10 cellular contexts compared by ENCODE assay signal in the genomic region with DNA sequence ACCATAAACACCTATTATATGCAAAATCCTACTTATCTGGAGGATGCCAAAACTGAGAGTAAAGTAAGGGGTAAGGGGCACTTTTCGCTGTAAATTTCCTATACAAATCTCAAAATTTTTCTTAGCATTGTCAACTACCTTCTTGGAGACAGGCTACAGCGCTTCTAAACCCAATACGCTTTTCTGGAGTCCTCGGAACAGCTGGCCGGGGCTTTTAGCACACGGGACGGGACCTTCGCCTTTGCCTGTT. TPM values are rescaled to one million over a fixed set of nuclear protein-coding genes. Genes with fewer than 3 reads are reported as not detected.
DNase-seq lines count a peak whose midpoint lies in the region; ATAC-seq and TF ChIP-seq lines count a peak whose summit lies in the region.
"Had no signal": no experiment of that assay in that cellular context is flagged by ENCODE, and none has a peak within 500 bp of the region (broad histone marks: within the 10 kb centered on the region; RNA-seq: fewer than 3 reads in every experiment).

No MANE protein-coding gene starts in this region.

- H3K36me3 ChIP-seq in endodermal cell (ENCODE audit: control insufficient read depth, insufficient read depth, low read length) (no peaks in the 10 kb centered on the region), muscle layer of colon (ENCODE audit: insufficient read depth, low read length) (no peaks in the 10 kb centered on the region), upper lobe of right lung (no peaks in the 10 kb centered on the region)

- H3K27me3 ChIP-seq in endodermal cell (ENCODE audit: control insufficient read depth, insufficient read depth, low read length, poor library complexity, severe bottlenecking) (peaks cover 92% of the 10 kb centered on the region), muscle layer of colon (ENCODE audit: control insufficient read depth in 1 of 2, insufficient read depth in 2 of 2, low read length in 2 of 2) (peaks cover 51 to 56% of the 10 kb centered on the region in 2 donors), upper lobe of right lung (peaks cover 98% of the 10 kb centered on the region)

- ATAC-seq in upper lobe of right lung (no peak), HG02840 (IDR thresholded peaks at IDR 0.05; ENCODE audit: low FRiP score, unreplicated experiment) (no peak), GM19324 (IDR thresholded peaks at IDR 0.05; ENCODE audit: low FRiP score, unreplicated experiment) (no peak)
- ATAC-seq: activated T-helper 17 cell treated with anti-CD3 and anti-CD28 coated beads, Interleukin-2, amount 50 U/mL, for 72 hours had no signal

- H3K9me3 ChIP-seq in endodermal cell (ENCODE audit: control insufficient read depth, low read length) (no peaks in the 10 kb centered on the region), muscle layer of colon (ENCODE audit: low read length) (no peaks in the 10 kb centered on the region), upper lobe of right lung (no peaks in the 10 kb centered on the region)

- H3K9me3 Mint-ChIP-seq in IgD-negative memory B cell = peaks cover 0 to 10% (median 6%) of the 10 kb centered on the region in 3 donors
- no peaks in the 10 kb centered on the region for H3K9me3 Mint-ChIP-seq in endodermal cell

- DNase-seq in endodermal cell (no peak), upper lobe of right lung (no peak)
- no peak for DNase-seq in stimulated activated naive CD4-positive, alpha-beta T cell (lab: John Stamatoyannopoulos, UW)

- H3K4me1 ChIP-seq in endodermal cell (ENCODE audit: control insufficient read depth, insufficient read depth, low read length) (no peaks in the 10 kb centered on the region), muscle layer of colon (ENCODE audit: insufficient read depth, low read length) (peaks cover 18% of the 10 kb centered on the region), upper lobe of right lung (peaks cover 4% of the 10 kb centered on the region)

- H3K9ac ChIP-seq in endodermal cell (ENCODE audit: extremely low read depth, low read length, poor library complexity, severe bottlenecking) = no peak overlapping the region
- no peak overlapping the region for H3K9ac ChIP-seq in muscle layer of colon (ENCODE audit: low read length)

- TF ChIP-seq CTCF in endodermal cell (conservative IDR thresholded peaks at IDR 0.05) = no peak
- no peak for TF ChIP-seq CTCF in upper lobe of right lung (IDR thresholded peaks at IDR 0.05)

- H3K36me3 Mint-ChIP-seq in IgD-negative memory B cell (no peaks in the 10 kb centered on the region), endodermal cell (ENCODE audit: low read depth) (no peaks in the 10 kb centered on the region)

- intact Hi-C loops in upper lobe of right lung (cut with DNase I) = no loop called here

- no peak overlapping the region for H3K27ac ChIP-seq in endodermal cell (ENCODE audit: low read depth, low read length)
- H3K27ac ChIP-seq in muscle layer of colon (ENCODE audit: low read depth, low read length) = no peak overlapping the region
- H3K27ac ChIP-seq in upper lobe of right lung = no peak overlapping the region

- peak overlapping the region; percentile 80 for H3K4me3 ChIP-seq in endodermal cell (ENCODE audit: low read length)
- H3K4me3 ChIP-seq in muscle layer of colon (ENCODE audit: low read depth in 1 of 2, low read length in 2 of 2) = peak overlapping the region; percentile 45 to 74
- H3K4me3 ChIP-seq in upper lobe of right lung = peak overlapping the region; percentile 37
- H3K4me3 ChIP-seq: lung had no signal

- 0 to 1% methylated on average over 1 to 8 of the region's 8 CpGs for WGBS in endodermal cell (ENCODE audit: insufficient coverage in 1 of 2, insufficient read length in 1 of 2), 2 experiments

- H3K27ac Mint-ChIP-seq in IgD-negative memory B cell = peak overlapping the region in 2 of 3 donors; percentile 42 to 54
- H3K27ac Mint-ChIP-seq in endodermal cell = no peak overlapping the region
- H3K27ac Mint-ChIP-seq: activated T-helper 17 cell treated with anti-CD3 and anti-CD28 coated beads, Interleukin-2, amount 50 U/mL, for 72 hours had no signal

- H3K27me3 Mint-ChIP-seq in IgD-negative memory B cell (peaks cover 72% of the 10 kb centered on the region), endodermal cell (ENCODE audit: insufficient read depth) (peaks cover 99% of the 10 kb centered on the region)

- peaks cover 5 to 28% (median 10%) of the 10 kb centered on the region in 3 donors for H3K4me1 Mint-ChIP-seq in IgD-negative memory B cell
- H3K4me1 Mint-ChIP-seq in endodermal cell = peaks cover 40% of the 10 kb centered on the region
- H3K4me1 Mint-ChIP-seq: activated T-helper 17 cell treated with anti-CD3 and anti-CD28 coated beads, Interleukin-2, amount 50 U/mL, for 72 hours had no signal

- peak overlapping the region in 2 of 4 donors; percentile 22 to 83 for H3K4me3 Mint-ChIP-seq in IgD-negative memory B cell
- peak overlapping the region; percentile 59 for H3K4me3 Mint-ChIP-seq in endodermal cell
- H3K4me3 Mint-ChIP-seq: activated T-helper 17 cell treated with anti-CD3 and anti-CD28 coated beads, Interleukin-2, amount 50 U/mL, for 72 hours had no signal

RNA-seq across cellular contexts. Expression of a gene that starts 10.4 kb away (rescaled TPM):
- polyA plus RNA-seq in IgD-negative memory B cell = not detected
- total RNA-seq in endodermal cell (under 1 TPM; 0.46 to 0.88 TPM), upper lobe of right lung (not detected)
- 11.1 TPM for polyA plus RNA-seq in endodermal cell (2013, experiment 1 of 2)
- 8.4 TPM for polyA plus RNA-seq in endodermal cell (2013, experiment 2 of 2)

RNA-seq across cellular contexts. Expression of a gene that starts 38.2 kb away (rescaled TPM):
- not detected for polyA plus RNA-seq in IgD-negative memory B cell
- total RNA-seq in endodermal cell = not detected
- polyA plus RNA-seq in endodermal cell (2013, experiment 1 of 2) = not detected
- polyA plus RNA-seq in endodermal cell (2013, experiment 2 of 2) = not detected
- not detected for total RNA-seq in upper lobe of right lung
- total RNA-seq: activated T-helper 17 cell treated with anti-CD3 and anti-CD28 coated beads, Interleukin-2, amount 50 U/mL, for 72 hours; G401; lung had no signal
- polyA plus RNA-seq: lung had no signal
